ENCODE assay signal across 27 cellular contexts in genomic region chr9:21692390-21692789, GRCh38.
"Had no signal": no experiment of that assay in that cellular context is flagged by ENCODE, and none has a peak within 500 bp of the region (broad histone marks: within the 10 kb centered on the region; RNA-seq: fewer than 3 reads in every experiment).

No MANE protein-coding gene starts in this region.

- H3K4me3 ChIP-seq: esophagus squamous epithelium, gastrocnemius medialis, heart right ventricle, left lung, lower lobe of right lung, mucosa of descending colon had no signal

- H3K4me3 Mint-ChIP-seq: dendritic cell treated with granulocyte-macrophage colony-stimulating factor and Interleukin-4, amounts not matched to agents 40 ng/mL and 50 ng/mL, for 4 days; effector memory CD8-positive, alpha-beta T cell; endodermal cell; mesothelial cell of epicardium; naive B cell had no signal

- FAIRE-seq: endometrium, islet of Langerhans, keratinocyte had no signal

- H3K4me1 ChIP-seq: gastrocnemius medialis, heart right ventricle, left lung, lower lobe of right lung had no signal

- ATAC-seq: effector memory CD8-positive, alpha-beta T cell; esophagus mucosa; gastrocnemius medialis; heart right ventricle; left cardiac atrium; left lung; left ventricle myocardium superior; lower lobe of right lung; mucosa of descending colon had no signal

- DNase-seq: cortex of kidney; effector CD8-positive, alpha-beta T cell; effector memory CD8-positive, alpha-beta T cell; endodermal cell; erythroblast; esophagus squamous epithelium; foreskin fibroblast; foreskin melanocyte; gastrocnemius medialis; glutamatergic neuron; head of caudate nucleus; heart right ventricle; hippocampal formation; left cardiac atrium; left lung; left ventricle myocardium superior; lower lobe of right lung; mesenchymal stem cell; mucosa of descending colon; naive B cell had no signal

- H3K9me3 Mint-ChIP-seq: mesothelial cell of epicardium had no signal

- H3K27ac Mint-ChIP-seq: dendritic cell treated with granulocyte-macrophage colony-stimulating factor and Interleukin-4, amounts not matched to agents 40 ng/mL and 50 ng/mL, for 4 days; effector memory CD8-positive, alpha-beta T cell; endodermal cell; mesothelial cell of epicardium; naive B cell had no signal

- H3K4me1 Mint-ChIP-seq: endodermal cell, naive B cell had no signal

- H3K27me3 ChIP-seq: esophagus squamous epithelium, gastrocnemius medialis had no signal

- H3K36me3 Mint-ChIP-seq: naive B cell had no signal

- H3K27ac ChIP-seq: epithelial cell of prostate, esophagus squamous epithelium, gastrocnemius medialis, heart right ventricle, left lung, lower lobe of right lung had no signal

- H3K9me3 ChIP-seq: gastrocnemius medialis, lower lobe of right lung, mucosa of descending colon had no signal

- H3K36me3 ChIP-seq: esophagus squamous epithelium, gastrocnemius medialis, heart right ventricle, left lung, lower lobe of right lung had no signal
